Comparison of ENCODE assay signal across 2 cellular contexts in genomic region chr3:101842935-101843330, GRCh38.
TF ChIP-seq lines count a peak whose summit lies in the region.

No MANE protein-coding gene starts in this region.

TF ChIP-seq in A549, 52 proteins besides CTCF, POLR2A, EP300 and RAD21 (continued from another document):
- TF ChIP-seq BCL3 (IDR thresholded peaks at IDR 0.05) = no peak
- no peak for TF ChIP-seq MYC (IDR thresholded peaks at IDR 0.05; ENCODE audit: borderline replicate concordance, low read length)
- TF ChIP-seq ZSCAN20 (CRISPR knock-in tag; IDR thresholded peaks at IDR 0.05) = no peak
- no peak for TF ChIP-seq HOXB5 (CRISPR knock-in tag; IDR thresholded peaks at IDR 0.05)
- TF ChIP-seq POLR2AphosphoS2 (conservative IDR thresholded peaks at IDR 0.05; ENCODE audit: low read length) = no peak
- TF ChIP-seq ELK1 (IDR thresholded peaks at IDR 0.05; ENCODE audit: low read depth, low read length) = no peak
- no peak for TF ChIP-seq JUNB (IDR thresholded peaks at IDR 0.05)
- no peak for TF ChIP-seq ESRRA (IDR thresholded peaks at IDR 0.05; ENCODE audit: borderline replicate concordance, low read length)
- TF ChIP-seq FOXS1 (CRISPR knock-in tag; IDR thresholded peaks at IDR 0.05) = no peak
- no peak for TF ChIP-seq MAFK (IDR thresholded peaks at IDR 0.05; ENCODE audit: partially characterized antibody)

TF ChIP-seq in GM23338, 12 proteins besides CTCF, POLR2A, EP300 and RAD21 (continued from another document):
- TF ChIP-seq ZNF462 (CRISPR knock-in tag; IDR thresholded peaks at IDR 0.05) (no peak), POLR2AphosphoS5 (IDR thresholded peaks at IDR 0.05; ENCODE audit: low read depth) (no peak), EZH2 (IDR thresholded peaks at IDR 0.05; ENCODE audit: low read depth, unreplicated experiment) (no peak), JUNB (IDR thresholded peaks at IDR 0.05; ENCODE audit: unreplicated experiment) (no peak), ZNF331 (CRISPR knock-in tag; IDR thresholded peaks at IDR 0.05; ENCODE audit: low read depth) (no peak)
TF ChIP-seq in GM23338: peak in this region for 0.
